Comparison of ENCODE assay signal across 9 cellular contexts in the genomic region with DNA sequence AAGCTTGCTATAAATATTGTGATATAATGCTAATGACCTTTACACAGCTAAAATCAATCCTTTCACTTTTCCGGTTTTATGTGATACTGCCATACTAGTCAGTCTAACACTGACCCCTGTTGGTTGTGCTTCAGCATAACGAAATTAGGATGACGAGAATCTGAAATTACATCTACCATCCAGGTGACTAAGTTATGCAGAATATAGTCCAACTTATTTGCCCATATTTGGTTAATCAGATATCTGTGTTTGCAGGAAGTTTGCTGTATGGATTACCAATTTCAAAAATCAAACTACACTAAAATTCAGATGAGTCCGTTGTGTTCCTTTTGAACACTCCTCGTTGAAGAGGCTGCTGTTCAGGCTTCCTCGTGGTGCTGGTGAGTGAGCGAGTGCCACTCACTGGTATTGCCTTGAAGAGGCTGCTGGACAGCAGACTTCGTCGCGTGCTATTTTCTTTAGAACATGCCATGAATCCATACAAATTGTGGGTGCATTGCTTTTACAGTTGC. TPM values are rescaled to one million over a fixed set of nuclear protein-coding genes. Genes with fewer than 3 reads are reported as not detected.
A peak's percentile ranks its signal among the peaks of the same experiment; 100 is the strongest.
DNase-seq lines count a peak whose midpoint lies in the region; ATAC-seq, FAIRE-seq and TF ChIP-seq lines count a peak whose summit lies in the region.
"Had no signal": no experiment of that assay in that cellular context is flagged by ENCODE, and none has a peak within 500 bp of the region (broad histone marks: within the 10 kb centered on the region; RNA-seq: fewer than 3 reads in every experiment).

No MANE protein-coding gene starts in this region.

- CTCF ChIA-PET in MCF 10A (lab: Yijun Ruan, JAX) = interaction anchor here (0.5 to 3.0 kb wide), 34 partner anchors 8 to 1270 kb away, joined by 3 to 26 read pairs (median 4); a partner anchor contains a TSS

- no peak for FAIRE-seq in GM12892 (lab: Jason Lieb, UNC)

- H3K36me3 Mint-ChIP-seq in CD14-positive monocyte (peaks cover 78 to 89% of the 10 kb centered on the region in 2 donors), MCF 10A (ENCODE audit: insufficient read depth, unreplicated experiment) (peaks cover 76% of the 10 kb centered on the region), type B pancreatic cell (peaks cover 18% of the 10 kb centered on the region)

- DNase-seq in CD14-positive monocyte (ENCODE audit: low spot score) (no peak), GM13977 (ENCODE audit: low spot score) (peak; percentile 72), NCI-H524 (lab: John Stamatoyannopoulos, UW) (peak; percentile 22 to 70), MCF 10A (ENCODE audit: unreplicated experiment) (peak; percentile 62), kidney tubule cell (ENCODE audit: low spot score) (peak; percentile 61), type B pancreatic cell (ENCODE audit: extremely low spot score, unreplicated experiment) (no peak), GM12892 (ENCODE audit: insufficient read length) (no peak)

- H3K27me3 Mint-ChIP-seq in CD14-positive monocyte (ENCODE audit: low read depth in 3 of 3) (peaks cover 0 to 2% (median 0%) of the 10 kb centered on the region in 3 donors), MCF 10A (ENCODE audit: insufficient read depth, unreplicated experiment) (no peaks in the 10 kb centered on the region), type B pancreatic cell (no peaks in the 10 kb centered on the region)

- H3K9me3 Mint-ChIP-seq in CD14-positive monocyte (no peaks in the 10 kb centered on the region), MCF 10A (ENCODE audit: unreplicated experiment) (no peaks in the 10 kb centered on the region), type B pancreatic cell (no peaks in the 10 kb centered on the region)
- H3K9me3 Mint-ChIP-seq: T-helper 1 cell treated with Interleukin-12 subunit alpha and Interleukin-12 subunit beta and Interleukin-4 antibody, amounts not matched to agents 30 μg/mL and 1 μg/mL, for 36 hours had no signal

- BruUV-seq in MCF 10A (replicated peaks; lab: Mats Ljungman, UMichigan) = no TSS peak

- H3K4me1 Mint-ChIP-seq in CD14-positive monocyte (no peaks in the 10 kb centered on the region), MCF 10A (ENCODE audit: insufficient read depth, unreplicated experiment) (no peaks in the 10 kb centered on the region), type B pancreatic cell (ENCODE audit: unreplicated experiment) (peaks cover 4% of the 10 kb centered on the region)

- peak; percentile 51 for ATAC-seq in HG03097 (IDR thresholded peaks at IDR 0.05; ENCODE audit: low FRiP score, unreplicated experiment)

- intact Hi-C loops in CD14-positive monocyte (cut with micrococcal nuclease) = loop anchor here (10.0 kb wide), 4 partner anchors 111 to 1601 kb away; a partner anchor contains a TSS
- intact Hi-C loops in MCF 10A (cut with micrococcal nuclease) = loop anchor here (1.0 to 10.0 kb wide), 6 partner anchors 109 to 1248 kb away; a partner anchor contains a TSS

- POLR2A ChIA-PET in MCF 10A (lab: Yijun Ruan, JAX) = interaction anchor here (0.7 to 1.8 kb wide), 3 partner anchors 13 to 113 kb away, joined by 3 to 13 read pairs (median 3); a partner anchor contains a TSS

- TF ChIP-seq CTCF in CD14-positive monocyte (IDR thresholded peaks at IDR 0.05) (peak; percentile 90), GM13977 (IDR thresholded peaks at IDR 0.05; ENCODE audit: extremely low read depth, insufficient read depth, missing control alignments) (peak; percentile 75), MCF 10A (IDR thresholded peaks at IDR 0.05; ENCODE audit: unreplicated experiment) (peak; percentile 55), type B pancreatic cell (conservative IDR thresholded peaks at IDR 0.05) (peak; percentile 81)

- H3K4me3 Mint-ChIP-seq in CD14-positive monocyte (no peak overlapping the region), MCF 10A (ENCODE audit: unreplicated experiment) (no peak overlapping the region), type B pancreatic cell (no peak overlapping the region)
- H3K4me3 Mint-ChIP-seq: T-helper 1 cell treated with Interleukin-12 subunit alpha and Interleukin-12 subunit beta and Interleukin-4 antibody, amounts not matched to agents 30 μg/mL and 1 μg/mL, for 36 hours had no signal

- in situ Hi-C loops in GM13977 (cut with MboI; ENCODE audit: low pct_unique_long_range_greater_than_20kb, low sequenced_read_pairs, unreplicated experiment) = loop anchor here (25.0 kb wide), 1 partner anchor 108 kb away; a partner anchor contains a TSS

- no peak for TF ChIP-seq POLR2A in GM12892 (IDR thresholded peaks at IDR 0.05; ENCODE audit: low read depth, low read length)

- peak overlapping the region in 1 of 7 donors; percentile 26 for H3K27ac Mint-ChIP-seq in CD14-positive monocyte
- H3K27ac Mint-ChIP-seq in MCF 10A (ENCODE audit: low read depth, unreplicated experiment) = no peak overlapping the region
- no peak overlapping the region for H3K27ac Mint-ChIP-seq in type B pancreatic cell
- H3K27ac Mint-ChIP-seq: T-helper 1 cell treated with Interleukin-12 subunit alpha and Interleukin-12 subunit beta and Interleukin-4 antibody, amounts not matched to agents 30 μg/mL and 1 μg/mL, for 36 hours had no signal

RNA-seq across cellular contexts. Expression of a gene that starts 32.5 kb away (rescaled TPM):
- polyA plus RNA-seq in CD14-positive monocyte = under 1 TPM; 0.17 to 0.44 TPM
- total RNA-seq in MCF 10A (2022) (25.6 and 27.6 TPM in 2 replicates), type B pancreatic cell (ENCODE audit: low replicate concordance) (21.7 and 34.1 TPM in 2 replicates)
- polyA plus RNA-seq in GM12892 (2012; ENCODE audit: missing spikeins) = 18.4 TPM

Comparison
In these comparisons a context has a peak if more than half of its experiments do, and no peak if none do; other contexts are left out.
1. DNase-seq: peak in GM13977 (single experiment), NCI-H524 (2 of 2), MCF 10A (single experiment) and kidney tubule cell (single experiment); none in CD14-positive monocyte (single experiment), type B pancreatic cell (single experiment) and GM12892 (single experiment).
2. Peak in every context shown above with its lines, with median percentiles within 50 percentile points of each other: CTCF ChIP-seq.